14 cellular contexts compared by ENCODE assay signal in genomic region chr20:58708246-58708931, GRCh38. TPM values are rescaled to one million over a fixed set of nuclear protein-coding genes. Genes with fewer than 3 reads are reported as not detected.
DNase-seq lines count a peak whose midpoint lies in the region; TF ChIP-seq lines count a peak whose summit lies in the region.
"Had no signal": no experiment of that assay in that cellular context is flagged by ENCODE, and none has a peak within 500 bp of the region (broad histone marks: within the 10 kb centered on the region; RNA-seq: fewer than 3 reads in every experiment).

No MANE protein-coding gene starts in this region.

- intact Hi-C loops in colonic mucosa (cut with DNase I) = no loop called here
- intact Hi-C loops in transverse colon (cut with DNase I; ENCODE audit: low total_unique reads) = no loop called here

- DNase-seq in activated effector memory CD4-positive, alpha-beta T cell treated with anti-CD3 and anti-CD28 coated beads, Interleukin-2, amount 50 U/mL, for 16 hours = peak; percentile 62
- DNase-seq in activated effector memory CD4-positive, alpha-beta T cell treated with Interleukin-2 at 50 U/mL for 16 hours = no peak
- DNase-seq in colonic mucosa (peak; percentile 10), mesenteric fat pad (ENCODE audit: low spot score) (peak; percentile 78), transverse colon (peak; percentile 4), GM10248 (ENCODE audit: extremely low spot score) (no peak), GOT3 (lab: John Stamatoyannopoulos, UW) (no peak), epidermal melanocyte (ENCODE audit: insufficient read length, low spot score) (no peak)
- DNase-seq: COR-L47, glutamatergic neuron, NCI-H2081, NCI-H526 treated with DMSO at 0.1 percent for 48 hours, OCI-M1, SW 1271 had no signal

- no peak for TF ChIP-seq EP300 in transverse colon (IDR thresholded peaks at IDR 0.05; ENCODE audit: low read depth)

- in situ Hi-C loops in transverse colon (cut with MboI; ENCODE audit: low pct_ligation_motif_present in 1 of 4, low pct_unique_long_range_greater_than_20kb in 1 of 4, low sequenced_read_pairs in 3 of 4) = no loop called here

- TF ChIP-seq CTCF in colonic mucosa (IDR thresholded peaks at IDR 0.05) = no peak
- no peak for TF ChIP-seq CTCF in transverse colon (IDR thresholded peaks at IDR 0.05)
- TF ChIP-seq CTCF in GM10248 (IDR thresholded peaks at IDR 0.05; ENCODE audit: control extremely low read depth, extremely low read depth, low read depth, missing control alignments) = no peak

- H3K4me3 ChIP-seq in colonic mucosa = no peak overlapping the region
- no peak overlapping the region for H3K4me3 ChIP-seq in transverse colon

- H3K27ac ChIP-seq in colonic mucosa = no peak overlapping the region
- no peak overlapping the region for H3K27ac ChIP-seq in transverse colon

- TF ChIP-seq POLR2A in transverse colon (IDR thresholded peaks at IDR 0.05) = no peak

- CTCF ChIA-PET in GM10248 (lab: Yijun Ruan, JAX) = no interaction called here

- POLR2A ChIA-PET in GM10248 (lab: Yijun Ruan, JAX) = no interaction called here

- no peaks in the 10 kb centered on the region for H3K4me1 ChIP-seq in colonic mucosa
- no peaks in the 10 kb centered on the region for H3K4me1 ChIP-seq in transverse colon

- no peak overlapping the region for H3K9ac ChIP-seq in colonic mucosa (ENCODE audit: low read depth in 2 of 2, low read length in 2 of 2)

- H3K27me3 ChIP-seq in colonic mucosa (no peaks in the 10 kb centered on the region), transverse colon (no peaks in the 10 kb centered on the region)

- no peaks in the 10 kb centered on the region for H3K9me3 ChIP-seq in colonic mucosa
- H3K9me3 ChIP-seq in transverse colon = no peaks in the 10 kb centered on the region

- WGBS in transverse colon (ENCODE audit: low coverage in 1 of 2), 2 donors = 91% methylated on average over 23 of the region's 28 CpGs; no CpG with 5 or more reads in 1 of the 2 donors

- no peaks in the 10 kb centered on the region for H3K36me3 ChIP-seq in colonic mucosa
- peaks cover 0 to 9% (median 4%) of the 10 kb centered on the region in 4 donors for H3K36me3 ChIP-seq in transverse colon

RNA-seq across cellular contexts. Expression of gene NPEPL1, which starts 15.8 kb away (rescaled TPM):
- total RNA-seq in colonic mucosa = 10 to 100 TPM; 14.7 to 20.6 TPM
- 42.3 TPM for total RNA-seq in mesenteric fat pad
- 100 to 1,000 TPM in 1 of 4 donors, 10 to 100 TPM in 3; 33.3 to 109 (median 66.9) TPM for total RNA-seq in transverse colon

RNA-seq across cellular contexts. Expression of gene STX16, which starts 57.3 kb away (rescaled TPM):
- 10 to 100 TPM; 36.3 to 38.3 TPM for total RNA-seq in colonic mucosa
- 44.9 TPM for total RNA-seq in mesenteric fat pad
- total RNA-seq in transverse colon = 100 to 1,000 TPM in 1 of 4 donors, 10 to 100 TPM in 3; 52.3 to 146 (median 77.0) TPM

Comparison
In these comparisons a context has a peak if more than half of its experiments do, and no peak if none do; other contexts are left out.
1. DNase-seq: peak in activated effector memory CD4-positive, alpha-beta T cell treated with anti-CD3 and anti-CD28 coated beads, Interleukin-2, amount 50 U/mL, for 16 hours (single experiment), colonic mucosa (single experiment), mesenteric fat pad (single experiment) and transverse colon (single experiment); none in activated effector memory CD4-positive, alpha-beta T cell treated with Interleukin-2 at 50 U/mL for 16 hours (single experiment), GM10248 (single experiment), GOT3 (single experiment) and epidermal melanocyte (single experiment).